29 cellular contexts compared by ENCODE assay signal in genomic region chr4:111027526-111027925, GRCh38.
DNase-seq lines count a peak whose midpoint lies in the region; ATAC-seq and TF ChIP-seq lines count a peak whose summit lies in the region.
"Had no signal": no experiment of that assay in that cellular context is flagged by ENCODE, and none has a peak within 500 bp of the region (broad histone marks: within the 10 kb centered on the region; RNA-seq: fewer than 3 reads in every experiment).

No MANE protein-coding gene starts in this region.

- TF ChIP-seq CTCF in AG04449 (IDR thresholded peaks at IDR 0.05; ENCODE audit: insufficient read depth, low read length, missing control alignments): no peak
- TF ChIP-seq CTCF in astrocyte of the spinal cord (IDR thresholded peaks at IDR 0.05; ENCODE audit: low read depth, low read length): no peak
- TF ChIP-seq CTCF in dorsolateral prefrontal cortex (IDR thresholded peaks at IDR 0.05 in 54 of 56, conservative IDR thresholded peaks at IDR 0.05 in 2 of 56; ENCODE audit: low read depth in 1 of 56, partially characterized antibody in 56 of 56): no peak
- TF ChIP-seq CTCF in gastrocnemius medialis (IDR thresholded peaks at IDR 0.05 in 4 of 5, conservative IDR thresholded peaks at IDR 0.05 in 1 of 5): no peak

- H3K27me3 ChIP-seq in GM23248 (replicated peaks; ENCODE audit: insufficient read depth) (no peaks in the 10 kb centered on the region), dorsolateral prefrontal cortex (no peaks in the 10 kb centered on the region), gastrocnemius medialis (no peaks in the 10 kb centered on the region)
- H3K27me3 ChIP-seq: MG63, spleen, suprapubic skin, vagina had no signal

- POLR2A ChIA-PET in AG04449 (lab: Yijun Ruan, JAX): interaction anchor here (0.6 to 1.2 kb wide), 4 partner anchors 159 to 484 kb away, joined by 3 to 4 read pairs (median 3); no protein-coding TSS in a partner anchor

- no peaks in the 10 kb centered on the region for H3K9me2 ChIP-seq in GM23248 (ENCODE audit: insufficient read depth)

- peaks cover 63% of the 10 kb centered on the region for H3F3A ChIP-seq in GM23248 (ENCODE audit: insufficient read depth)

- H4K20me1 ChIP-seq in GM23248 (ENCODE audit: insufficient read depth): no peaks in the 10 kb centered on the region

- H3K4me2 ChIP-seq in GM23248 (ENCODE audit: unreplicated experiment): peak overlapping the region; percentile 84

- intact Hi-C loops in dorsolateral prefrontal cortex (cut with DNase I) (no loop called here), gastrocnemius medialis (cut with DNase I; ENCODE audit: low total_unique reads) (no loop called here)

- no peak for TF ChIP-seq POLR2A in gastrocnemius medialis (IDR thresholded peaks at IDR 0.05)

- no peaks in the 10 kb centered on the region for H3K36me3 ChIP-seq in GM23248 (ENCODE audit: low read depth)
- no peaks in the 10 kb centered on the region for H3K36me3 ChIP-seq in mesodermal cell (ENCODE audit: control insufficient read depth, insufficient read depth, low read length)
- H3K36me3 ChIP-seq in gastrocnemius medialis: no peaks in the 10 kb centered on the region
- H3K36me3 ChIP-seq: MG63, spleen, suprapubic skin, vagina had no signal

- in situ Hi-C loops in GM23248 (cut with MboI) (no loop called here), astrocyte of the spinal cord (cut with HindIII; ENCODE audit: low sequenced_read_pairs) (no loop called here), gastrocnemius medialis (cut with MboI; ENCODE audit: low sequenced_read_pairs in 4 of 4) (no loop called here)

- peak overlapping the region; percentile 75 for H2AFZ ChIP-seq in GM23248

- H3K4me1 ChIP-seq in GM23248 (ENCODE audit: insufficient read depth) (peaks cover 52% of the 10 kb centered on the region), mesodermal cell (ENCODE audit: control insufficient read depth, insufficient read depth, low read length, poor library complexity, severe bottlenecking) (peaks cover 12% of the 10 kb centered on the region), gastrocnemius medialis (no peaks in the 10 kb centered on the region)
- H3K4me1 ChIP-seq: spleen, suprapubic skin, vagina had no signal

- H3K9me3 ChIP-seq in GM23248 (ENCODE audit: low read depth) (no peaks in the 10 kb centered on the region), mesodermal cell (ENCODE audit: control insufficient read depth, low read length) (no peaks in the 10 kb centered on the region), gastrocnemius medialis (no peaks in the 10 kb centered on the region)
- H3K9me3 ChIP-seq: MG63, spleen, suprapubic skin, vagina had no signal

- H3K79me2 ChIP-seq in GM23248 (ENCODE audit: insufficient read depth): no peaks in the 10 kb centered on the region

- ATAC-seq in gastrocnemius medialis: no peak
- ATAC-seq: natural killer cell had no signal

- WGBS in GM23248 (ENCODE audit: low coverage in 1 of 2, low lambda C conversion rate in 2 of 2, missing lambda C conversion rate in 2 of 2), 2 experiments: 0% methylated on average over 1 of the region's 1 CpG
- WGBS in mesodermal cell (ENCODE audit: insufficient coverage in 2 of 2), 2 experiments: 0 to 80% methylated on average over 1 of the region's 1 CpG

- H3K4me3 ChIP-seq in AG04449 (ENCODE audit: low read depth, low read length): no peak overlapping the region
- H3K4me3 ChIP-seq in GM23248: peak overlapping the region; percentile 60
- no peak overlapping the region for H3K4me3 ChIP-seq in astrocyte of the spinal cord (ENCODE audit: low read depth, low read length)
- no peak overlapping the region for H3K4me3 ChIP-seq in mesodermal cell (ENCODE audit: extremely low read depth, insufficient read depth, low read length, poor library complexity, severe bottlenecking)
- no peak overlapping the region for H3K4me3 ChIP-seq in dorsolateral prefrontal cortex
- no peak overlapping the region for H3K4me3 ChIP-seq in gastrocnemius medialis
- H3K4me3 ChIP-seq: MG63, spleen, suprapubic skin, vagina had no signal

- H3K27ac ChIP-seq in GM23248: peak overlapping the region; percentile 90
- H3K27ac ChIP-seq in mesodermal cell (ENCODE audit: low read depth, low read length, severe bottlenecking): peak overlapping the region; percentile 69
- H3K27ac ChIP-seq in dorsolateral prefrontal cortex: no peak overlapping the region
- H3K27ac ChIP-seq in gastrocnemius medialis: no peak overlapping the region
- H3K27ac ChIP-seq: spleen, suprapubic skin, vagina had no signal

- H3K9ac ChIP-seq in GM23248: peak overlapping the region; percentile 60

- CTCF ChIA-PET in AG04449 (lab: Yijun Ruan, JAX): interaction anchor here (1.2 kb wide), 1 partner anchor 441 kb away, joined by 3 read pairs; no protein-coding TSS in a partner anchor

- peak; percentile 98 for DNase-seq in AG04449 (ENCODE audit: low read depth, low spot score)
- peak; percentile 90 for DNase-seq in GM23248
- peak; percentile 55 for DNase-seq in astrocyte of the spinal cord (ENCODE audit: low read depth, low spot score)
- DNase-seq in HUDEP-2 (lab: John Stamatoyannopoulos, UW; ENCODE audit: unreplicated experiment in 76 of 76): no peak
- no peak for DNase-seq in dorsolateral prefrontal cortex
- DNase-seq in gastrocnemius medialis: no peak
- no peak for DNase-seq in COLO668 (lab: John Stamatoyannopoulos, UW; ENCODE audit: unreplicated experiment)
- DNase-seq: activated CD4-positive, alpha-beta memory T cell treated with anti-CD3 and anti-CD28 coated beads, Interleukin-2, amount 10 ng/mL, durations not matched to agents 7 days and 5 days; activated CD4-positive, CD25-positive, alpha-beta regulatory T cell; activated naive CD4-positive, alpha-beta T cell treated with anti-CD3 and anti-CD28 coated beads for 36 hours; activated T-cell treated with anti-CD3 and anti-CD28 coated beads, Interleukin-2, amount 50 U/mL, for 1 hour; aorta; CD4-positive, alpha-beta T cell; DMS79; GOT3; hippocampal formation; kidney; mammary epithelial cell; MG63; natural killer cell; NCI-H1436 treated with DMSO at 0.1 percent for 48 hours; NCI-H2171 treated with DMSO at 0.1 percent for 48 hours; NCI-H69; SHP77; spleen; T-helper 2 cell had no signal

Comparison
In these comparisons a context has a peak if more than half of its experiments do, and no peak if none do; other contexts are left out.
1. DNase-seq: peak in AG04449 (single experiment), GM23248 (single experiment) and astrocyte of the spinal cord (single experiment); none in HUDEP-2 (0 of 76), dorsolateral prefrontal cortex (0 of 10), gastrocnemius medialis (0 of 2) and COLO668 (single experiment).
2. H3K27ac ChIP-seq: peak in GM23248 (single experiment) and mesodermal cell (single experiment); none in dorsolateral prefrontal cortex (0 of 59) and gastrocnemius medialis (0 of 4).